Comparison of ENCODE assay signal across 19 cellular contexts in genomic region chr18:10025756-10026290, GRCh38.
DNase-seq lines count a peak whose midpoint lies in the region; ATAC-seq and TF ChIP-seq lines count a peak whose summit lies in the region.
"Had no signal": no experiment of that assay in that cellular context is flagged by ENCODE, and none has a peak within 500 bp of the region (broad histone marks: within the 10 kb centered on the region; RNA-seq: fewer than 3 reads in every experiment).

No MANE protein-coding gene starts in this region.

- DNase-seq in ascending aorta (ENCODE audit: low spot score in 2 of 2), result peak; percentile 56 to 86
- peak; percentile 43 for DNase-seq in fibroblast of villous mesenchyme (ENCODE audit: low read depth)
- peak; percentile 84 for DNase-seq in right atrium auricular region (ENCODE audit: low spot score)
- no peak for DNase-seq in thoracic aorta (ENCODE audit: low spot score)
- no peak for DNase-seq in hippocampal formation (lab: John Stamatoyannopoulos, UW)
- DNase-seq: KBM-7, MM.1S, NCI-H1092, NCI-H1436 treated with DMSO at 0.1 percent for 48 hours, NCI-H2029, NCI-H2227 treated with DMSO at 0.1 percent for 48 hours, NCI-H510A, PC-9, RPMI8226, SIG-M5 had no signal

- H3K36me3 ChIP-seq in ascending aorta (no peaks in the 10 kb centered on the region), right atrium auricular region (no peaks in the 10 kb centered on the region), thoracic aorta (no peaks in the 10 kb centered on the region)

- H3K27me3 ChIP-seq in ascending aorta (no peaks in the 10 kb centered on the region), right atrium auricular region (no peaks in the 10 kb centered on the region), thoracic aorta (replicated peaks; ENCODE audit: insufficient read depth) (no peaks in the 10 kb centered on the region)

- H3K9me3 ChIP-seq in ascending aorta (peaks cover 0 to 4% of the 10 kb centered on the region in 2 donors), right atrium auricular region (no peaks in the 10 kb centered on the region), thoracic aorta (no peaks in the 10 kb centered on the region)
- H3K9me3 ChIP-seq: A549 had no signal

- intact Hi-C loops in ascending aorta (cut with DNase I), result loop anchor here (2.0 to 10.0 kb wide), 2 partner anchors 15 to 1829 kb away; partner anchors contain the start of gene CHMP1B

- H3K4me3 ChIP-seq in ascending aorta (no peak overlapping the region), fibroblast of villous mesenchyme (ENCODE audit: low read depth, low read length) (no peak overlapping the region), right atrium auricular region (no peak overlapping the region), thoracic aorta (no peak overlapping the region)
- H3K4me3 ChIP-seq: A549, PC-9 had no signal

- TF ChIP-seq CTCF in ascending aorta (IDR thresholded peaks at IDR 0.05) (no peak), fibroblast of villous mesenchyme (IDR thresholded peaks at IDR 0.05; ENCODE audit: insufficient read depth, low read depth, low read length) (no peak), right atrium auricular region (IDR thresholded peaks at IDR 0.05) (no peak), thoracic aorta (IDR thresholded peaks at IDR 0.05) (no peak)

- ATAC-seq in thoracic aorta (ENCODE audit: insufficient number of reproducible peaks, low FRiP score, low read depth) (no peak), HG02642 (IDR thresholded peaks at IDR 0.05; ENCODE audit: poor library complexity, unreplicated experiment) (no peak), HG02623 (IDR thresholded peaks at IDR 0.05; ENCODE audit: unreplicated experiment) (no peak), HG02840 (IDR thresholded peaks at IDR 0.05; ENCODE audit: low FRiP score, unreplicated experiment) (no peak)
- ATAC-seq: A549 had no signal

- peaks cover 0 to 26% of the 10 kb centered on the region in 2 donors for H3K4me1 ChIP-seq in ascending aorta
- H3K4me1 ChIP-seq in right atrium auricular region, result peaks cover 0 to 4% of the 10 kb centered on the region in 2 donors
- H3K4me1 ChIP-seq in thoracic aorta (ENCODE audit: control insufficient read depth in 1 of 2, low read depth in 2 of 2), result peaks cover 0 to 43% of the 10 kb centered on the region in 2 donors
- H3K4me1 ChIP-seq: A549 had no signal

- H3K27ac ChIP-seq in ascending aorta (peak overlapping the region; percentile 77 to 79), right atrium auricular region (peak overlapping the region; percentile 28 to 72), thoracic aorta (peak overlapping the region; percentile 1 to 46)
- H3K27ac ChIP-seq: A549, PC-9 had no signal

Comparison
In these comparisons a context has a peak if more than half of its experiments do, and no peak if none do; other contexts are left out.
1. DNase-seq: peak in ascending aorta (2 of 2), fibroblast of villous mesenchyme (single experiment) and right atrium auricular region (single experiment); none in thoracic aorta (single experiment) and hippocampal formation (0 of 2).
2. H3K27ac ChIP-seq: peak in every context shown above with its lines; median percentile 78 in ascending aorta; 50 in right atrium auricular region; 24 in thoracic aorta.